In the genomic region with DNA sequence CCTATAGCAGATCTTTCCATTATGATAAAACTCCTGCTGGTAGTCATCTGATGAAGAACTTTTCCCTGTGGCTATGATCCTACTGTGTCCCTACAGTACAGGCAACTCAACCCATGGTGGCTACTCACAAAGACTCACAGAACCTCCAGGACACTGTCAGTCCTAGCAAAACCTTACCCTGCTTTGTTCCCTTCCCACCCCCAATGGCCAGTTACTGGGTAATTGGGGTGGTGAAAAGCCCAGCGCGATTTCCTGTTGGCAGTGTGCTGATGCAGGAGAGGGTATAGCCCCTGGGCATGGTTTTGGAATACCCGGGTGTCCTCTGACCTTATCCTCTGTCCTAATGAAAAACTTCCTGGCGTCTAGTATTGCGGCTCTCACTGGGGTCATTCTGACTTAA, we compare ENCODE assay signal across 8 cellular contexts. TPM values are rescaled to one million over a fixed set of nuclear protein-coding genes. Genes with fewer than 3 reads are reported as not detected.
A peak's percentile ranks its signal among the peaks of the same experiment; 100 is the strongest.
DNase-seq lines count a peak whose midpoint lies in the region; ATAC-seq and TF ChIP-seq lines count a peak whose summit lies in the region.

No MANE protein-coding gene starts in this region.

- H3K4me3 ChIP-seq in HFF-Myc (replicated peaks; ENCODE audit: low read depth, low read length): peak overlapping the region; percentile 80
- peak overlapping the region; percentile 95 for H3K4me3 ChIP-seq in adipocyte (ENCODE audit: low read length)
- H3K4me3 ChIP-seq in right cardiac atrium (ENCODE audit: low read length): peak overlapping the region; percentile 83
- peak overlapping the region in 5 of 7 experiments; percentile 46 to 67 (median 55) for H3K4me3 ChIP-seq in skin epidermis

- H3K27me3 ChIP-seq in adipocyte (replicated peaks; ENCODE audit: control insufficient read depth, insufficient read depth, low read length) (no peaks in the 10 kb centered on the region), right cardiac atrium (ENCODE audit: control insufficient read depth, insufficient read depth) (no peaks in the 10 kb centered on the region)

- intact Hi-C loops in right cardiac atrium (cut with DNase I): loop anchor here in 1 of 4 donors (10.0 kb wide), 2 partner anchors 70 to 110 kb away; no protein-coding TSS in a partner anchor

- H3K9ac ChIP-seq in adipocyte (ENCODE audit: low read length): peak overlapping the region; percentile 94

- no peaks in the 10 kb centered on the region for H3K36me3 ChIP-seq in adipocyte (ENCODE audit: control insufficient read depth, insufficient read depth, low read length, severe bottlenecking)

- TF ChIP-seq CTCF in HFF-Myc (IDR thresholded peaks at IDR 0.05; ENCODE audit: low read depth, low read length, missing control alignments): no peak

- ATAC-seq in right cardiac atrium (peak; percentile 30 to 38), GM19395 (IDR thresholded peaks at IDR 0.05; ENCODE audit: unreplicated experiment) (no peak), GM21576 (IDR thresholded peaks at IDR 0.05; ENCODE audit: unreplicated experiment) (no peak)

- no peak overlapping the region for H3K27ac ChIP-seq in right cardiac atrium (ENCODE audit: low read length)
- peak overlapping the region in 18 of 21 experiments; percentile 11 to 92 (median 84) for H3K27ac ChIP-seq in skin epidermis

- H3K9me3 ChIP-seq in adipocyte (ENCODE audit: control insufficient read depth, low read length): peaks cover 14% of the 10 kb centered on the region
- no peaks in the 10 kb centered on the region for H3K9me3 ChIP-seq in right cardiac atrium (ENCODE audit: control insufficient read depth, low read length)

- peaks cover 36% of the 10 kb centered on the region for H3K4me1 ChIP-seq in adipocyte (ENCODE audit: control insufficient read depth, insufficient read depth, low read length)
- peaks cover 5% of the 10 kb centered on the region for H3K4me1 ChIP-seq in right cardiac atrium (ENCODE audit: control insufficient read depth, insufficient read depth, low read length)

- no peak for DNase-seq in HFF-Myc (ENCODE audit: extremely low read depth, low read depth)
- DNase-seq in adipocyte (ENCODE audit: low read depth): no peak
- DNase-seq in right cardiac atrium: no peak
- DNase-seq in HK-2 (ENCODE audit: unreplicated experiment): no peak
- no peak for DNase-seq in HUDEP-2 (lab: John Stamatoyannopoulos, UW; ENCODE audit: unreplicated experiment in 76 of 76)

- 30% methylated on average over 5 of the region's 5 CpGs for WGBS in right cardiac atrium

RNA-seq across cellular contexts. Expression of gene RGL1, which starts 0.5 kb away (rescaled TPM):
- total RNA-seq in right cardiac atrium: 10 to 100 TPM; 16.3 to 22.9 (median 17.2) TPM
- polyA plus RNA-seq in right cardiac atrium: 7.2 TPM

Comparison
In these comparisons a context has a peak if more than half of its experiments do, and no peak if none do; other contexts are left out.
1. ATAC-seq: peak in right cardiac atrium (2 of 2); none in GM19395 (single experiment) and GM21576 (single experiment).
2. Peak in every context shown above with its lines, with median percentiles within 50 percentile points of each other: H3K4me3 ChIP-seq.